Comparison of ENCODE assay signal across 8 cellular contexts in the genomic region with DNA sequence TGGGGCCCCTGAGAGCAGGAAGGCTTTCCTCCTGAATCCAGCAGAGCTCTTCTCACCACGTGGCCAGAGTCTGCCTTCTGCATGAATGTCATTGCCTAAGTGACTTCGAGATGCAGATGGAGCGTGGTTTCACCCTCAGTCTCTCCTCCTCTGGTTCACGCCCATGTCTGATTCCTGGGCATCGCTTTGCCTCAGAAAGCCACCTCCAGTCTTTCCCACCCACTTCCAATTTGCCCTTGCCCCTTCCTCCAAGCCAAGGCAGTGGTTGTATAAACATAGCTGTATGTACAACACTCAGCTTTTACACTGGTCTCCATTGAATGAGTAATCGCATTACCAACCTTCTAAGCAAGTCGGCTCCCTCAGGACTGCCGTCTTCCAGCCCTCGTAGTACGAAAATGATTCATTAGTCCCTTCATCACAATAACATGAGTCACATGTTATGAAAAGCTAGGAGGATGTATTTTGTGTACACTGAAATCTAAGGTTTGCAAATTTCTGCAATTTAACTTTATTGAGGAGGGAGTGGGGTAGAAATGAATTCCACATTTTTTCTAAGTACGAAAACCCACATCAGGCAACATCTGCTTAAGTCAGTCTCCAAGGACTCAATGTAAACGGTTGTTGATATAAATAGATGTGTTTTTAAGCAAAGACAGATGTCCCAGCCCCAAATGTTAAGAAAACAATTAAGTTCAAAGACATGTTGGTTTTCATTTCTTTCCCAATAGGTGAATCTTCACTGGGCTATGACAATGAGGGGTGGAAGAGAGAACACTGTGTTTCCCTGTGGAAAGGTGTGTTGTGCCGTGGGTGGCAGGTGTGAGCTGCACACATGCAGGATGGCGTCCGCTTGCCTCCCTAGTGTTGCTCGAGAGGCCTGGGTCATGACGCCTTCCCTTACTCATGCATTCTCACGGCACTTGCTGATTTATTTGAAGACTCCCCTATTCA. TPM values are rescaled to one million over a fixed set of nuclear protein-coding genes. Genes with fewer than 3 reads are reported as not detected.
DNase-seq lines count a peak whose midpoint lies in the region; ATAC-seq and TF ChIP-seq lines count a peak whose summit lies in the region.

No MANE protein-coding gene starts in this region.

- ATAC-seq in natural killer cell treated with Interleukin-12 subunit alpha and Interleukin-12 subunit beta and Interleukin-15 and Interleukin-18, amount 100 ng/mL, for 72 hours: peak in 1 of 2 donors; percentile 54
- ATAC-seq in natural killer cell: no peak
- ATAC-seq in activated T-cell treated with anti-CD3 and anti-CD28 coated beads, Interleukin-2, amount 50 U/mL, for 4 hours: peak; percentile 60 to 63

- H3K4me3 ChIP-seq in right atrium auricular region (no peak overlapping the region), urinary bladder (ENCODE audit: low read depth, low read length) (no peak overlapping the region)

- intact Hi-C loops in natural killer cell (cut with micrococcal nuclease): no loop called here

- peaks cover 28 to 29% of the 10 kb centered on the region in 2 donors for H3K27me3 Mint-ChIP-seq in natural killer cell treated with Interleukin-12 subunit alpha and Interleukin-12 subunit beta and Interleukin-15 and Interleukin-18, amount 100 ng/mL, for 72 hours
- peaks cover 25 to 62% of the 10 kb centered on the region in 2 donors for H3K27me3 Mint-ChIP-seq in natural killer cell (ENCODE audit: low read depth in 2 of 2)
- no peaks in the 10 kb centered on the region for H3K27me3 Mint-ChIP-seq in activated T-cell treated with anti-CD3 and anti-CD28 coated beads, Interleukin-2, amount 50 U/mL, for 4 hours (ENCODE audit: low read depth)

- H3K27ac Mint-ChIP-seq in natural killer cell treated with Interleukin-12 subunit alpha and Interleukin-12 subunit beta and Interleukin-15 and Interleukin-18, amount 100 ng/mL, for 72 hours: peak overlapping the region in 1 of 2 donors; percentile 27
- H3K27ac Mint-ChIP-seq in natural killer cell: no peak overlapping the region

- H3K36me3 ChIP-seq in right atrium auricular region (no peaks in the 10 kb centered on the region), urinary bladder (ENCODE audit: insufficient read depth) (no peaks in the 10 kb centered on the region)

- H3K4me1 ChIP-seq in right atrium auricular region: peaks cover 0 to 7% of the 10 kb centered on the region in 2 donors
- no peaks in the 10 kb centered on the region for H3K4me1 ChIP-seq in urinary bladder (ENCODE audit: insufficient read depth)

- TF ChIP-seq CTCF in natural killer cell (IDR thresholded peaks at IDR 0.05): no peak
- TF ChIP-seq CTCF in right atrium auricular region (IDR thresholded peaks at IDR 0.05): no peak

- peaks cover 50 to 56% of the 10 kb centered on the region in 2 donors for H3K4me1 Mint-ChIP-seq in natural killer cell treated with Interleukin-12 subunit alpha and Interleukin-12 subunit beta and Interleukin-15 and Interleukin-18, amount 100 ng/mL, for 72 hours (ENCODE audit: low read depth in 2 of 2)
- peaks cover 22% of the 10 kb centered on the region in 2 donors for H3K4me1 Mint-ChIP-seq in natural killer cell
- peaks cover 43% of the 10 kb centered on the region for H3K4me1 Mint-ChIP-seq in activated T-cell treated with anti-CD3 and anti-CD28 coated beads, Interleukin-2, amount 50 U/mL, for 4 hours (ENCODE audit: low read depth)

- peaks cover 6% of the 10 kb centered on the region for H3K36me3 Mint-ChIP-seq in natural killer cell treated with Interleukin-12 subunit alpha and Interleukin-12 subunit beta and Interleukin-15 and Interleukin-18, amount 100 ng/mL, for 72 hours
- H3K36me3 Mint-ChIP-seq in natural killer cell: no peaks in the 10 kb centered on the region
- H3K36me3 Mint-ChIP-seq in activated T-cell treated with anti-CD3 and anti-CD28 coated beads, Interleukin-2, amount 50 U/mL, for 4 hours (ENCODE audit: insufficient read depth): no peaks in the 10 kb centered on the region

- H3K9me3 Mint-ChIP-seq in natural killer cell treated with Interleukin-12 subunit alpha and Interleukin-12 subunit beta and Interleukin-15 and Interleukin-18, amount 100 ng/mL, for 72 hours: peaks cover 7% of the 10 kb centered on the region
- no peaks in the 10 kb centered on the region for H3K9me3 Mint-ChIP-seq in natural killer cell
- peaks cover 2% of the 10 kb centered on the region for H3K9me3 Mint-ChIP-seq in activated T-cell treated with anti-CD3 and anti-CD28 coated beads, Interleukin-2, amount 50 U/mL, for 4 hours

- peaks cover 0 to 2% of the 10 kb centered on the region in 2 donors for H3K9me3 ChIP-seq in right atrium auricular region

- WGBS in urinary bladder: 63% methylated on average over 18 of the region's 18 CpGs

- no peak for DNase-seq in natural killer cell treated with Interleukin-12 subunit alpha and Interleukin-12 subunit beta and Interleukin-15 and Interleukin-18, amount 100 ng/mL, for 72 hours (ENCODE audit: low spot score)
- no peak for DNase-seq in natural killer cell
- DNase-seq in activated T-cell treated with anti-CD3 and anti-CD28 coated beads, Interleukin-2, amount 50 U/mL, for 4 hours: no peak
- DNase-seq in right atrium auricular region (ENCODE audit: low spot score): peak; percentile 87
- DNase-seq in activated gamma-delta T cell (lab: John Stamatoyannopoulos, UW): no peak
- no peak for DNase-seq in COLO668 (lab: John Stamatoyannopoulos, UW; ENCODE audit: unreplicated experiment)
- DNase-seq in activated CD4-positive, CD25-positive, alpha-beta regulatory T cell treated with anti-CD3 and anti-CD28 coated beads, Interleukin-2, amount 50 U/mL, for 72 hours: no peak

- no peaks in the 10 kb centered on the region for H3K27me3 ChIP-seq in right atrium auricular region

- H3K27ac ChIP-seq in right atrium auricular region: peak overlapping the region; percentile 31 to 40
- peak overlapping the region; percentile 84 for H3K27ac ChIP-seq in urinary bladder (ENCODE audit: low read depth)

- H3K4me3 Mint-ChIP-seq in natural killer cell treated with Interleukin-12 subunit alpha and Interleukin-12 subunit beta and Interleukin-15 and Interleukin-18, amount 100 ng/mL, for 72 hours: peak overlapping the region; percentile 68
- H3K4me3 Mint-ChIP-seq in natural killer cell: no peak overlapping the region
- no peak overlapping the region for H3K4me3 Mint-ChIP-seq in activated T-cell treated with anti-CD3 and anti-CD28 coated beads, Interleukin-2, amount 50 U/mL, for 4 hours

RNA-seq across cellular contexts. Expression of a gene that starts 32.3 kb away (rescaled TPM):
- total RNA-seq in natural killer cell treated with Interleukin-12 subunit alpha and Interleukin-12 subunit beta and Interleukin-15 and Interleukin-18, amount 100 ng/mL, for 72 hours: 10 to 100 TPM; 22.9 to 25.2 TPM
- total RNA-seq in natural killer cell (10 to 100 TPM; 10.6 to 36.9 (median 18.5) TPM), right atrium auricular region (10 to 100 TPM; 31.4 to 37.2 TPM), urinary bladder (91.7 TPM)
- total RNA-seq in activated T-cell treated with anti-CD3 and anti-CD28 coated beads, Interleukin-2, amount 50 U/mL, for 4 hours: 10 to 100 TPM; 44.2 to 50.4 (median 48.3) TPM
- polyA plus RNA-seq in urinary bladder: 113 TPM

Comparison
In these comparisons a context has a peak if more than half of its experiments do, and no peak if none do; other contexts are left out.
1. ATAC-seq: peak in activated T-cell treated with anti-CD3 and anti-CD28 coated beads, Interleukin-2, amount 50 U/mL, for 4 hours (2 of 2); none in natural killer cell (0 of 3).